Comparison of ENCODE assay signal across 24 cellular contexts in genomic region chr7:40655426-40655825, GRCh38.
"Had no signal": no experiment of that assay in that cellular context is flagged by ENCODE, and none has a peak within 500 bp of the region (broad histone marks: within the 10 kb centered on the region; RNA-seq: fewer than 3 reads in every experiment).

No MANE protein-coding gene starts in this region.

- H3K36me3 ChIP-seq: colonic mucosa, esophagus muscularis mucosa, esophagus squamous epithelium, gastrocnemius medialis, gastroesophageal sphincter, heart left ventricle, heart right ventricle had no signal

- H3K27me3 ChIP-seq: colonic mucosa, dorsolateral prefrontal cortex, esophagus muscularis mucosa, esophagus squamous epithelium, foreskin keratinocyte, gastrocnemius medialis, gastroesophageal sphincter, heart left ventricle, heart right ventricle had no signal

- H3K27ac ChIP-seq: colonic mucosa, coronary artery, dorsolateral prefrontal cortex, epithelial cell of prostate, esophagus muscularis mucosa, esophagus squamous epithelium, foreskin keratinocyte, gastrocnemius medialis, gastroesophageal sphincter, heart left ventricle, heart right ventricle had no signal

- ATAC-seq: effector memory CD8-positive, alpha-beta T cell; esophagus mucosa; foreskin keratinocyte; gastrocnemius medialis; gastroesophageal sphincter; heart left ventricle; heart right ventricle had no signal

- DNase-seq: colonic mucosa; cortex of kidney; dermis blood vessel endothelial cell; dorsolateral prefrontal cortex; effector CD4-positive, alpha-beta T cell; effector CD8-positive, alpha-beta T cell; effector memory CD4-positive, alpha-beta T cell; effector memory CD8-positive, alpha-beta T cell; endodermal cell; erythroblast; esophagus squamous epithelium; foreskin fibroblast; foreskin keratinocyte; foreskin melanocyte; gastrocnemius medialis; glutamatergic neuron; head of caudate nucleus; heart left ventricle; heart right ventricle had no signal

- H3K4me1 ChIP-seq: colonic mucosa, esophagus muscularis mucosa, esophagus squamous epithelium, foreskin keratinocyte, gastroesophageal sphincter had no signal

- H3K9me3 ChIP-seq: colonic mucosa, esophagus muscularis mucosa, esophagus squamous epithelium, gastrocnemius medialis had no signal

- H3K4me3 ChIP-seq: colonic mucosa, coronary artery, dorsolateral prefrontal cortex, esophagus muscularis mucosa, esophagus squamous epithelium, gastrocnemius medialis, gastroesophageal sphincter, heart left ventricle, heart right ventricle had no signal
